Comparison of ENCODE assay signal across 1 cellular context in genomic region chr9:134136117-134136996, GRCh38.
TF ChIP-seq lines count a peak whose summit lies in the region.

No MANE protein-coding gene starts in this region.

TF ChIP-seq in K562, 482 proteins besides CTCF, POLR2A, EP300 and RAD21 (continued from another document and continues in another):
- no peak for TF ChIP-seq ELK1 (CRISPR knock-in tag; IDR thresholded peaks at IDR 0.05)
- TF ChIP-seq CEBPZ (IDR thresholded peaks at IDR 0.05; ENCODE audit: borderline replicate concordance, low read depth, low read length): no peak
- no peak for TF ChIP-seq ZNF3 (CRISPR knock-in tag; IDR thresholded peaks at IDR 0.05)
- TF ChIP-seq HSF4 (CRISPR knock-in tag; IDR thresholded peaks at IDR 0.05; ENCODE audit: borderline replicate concordance): no peak
- TF ChIP-seq TCF15 (CRISPR knock-in tag; IDR thresholded peaks at IDR 0.05): no peak
- no peak for TF ChIP-seq TEAD2 (tag; IDR thresholded peaks at IDR 0.05)
- no peak for TF ChIP-seq RNF2 (IDR thresholded peaks at IDR 0.05)
- TF ChIP-seq HDGF (IDR thresholded peaks at IDR 0.05): no peak
- TF ChIP-seq RERE (CRISPR knock-in tag; IDR thresholded peaks at IDR 0.05; ENCODE audit: borderline replicate concordance): no peak
- TF ChIP-seq RB1 (IDR thresholded peaks at IDR 0.05; ENCODE audit: low read depth): peak; percentile 22; the same call in 1 of the 2 replicates
- TF ChIP-seq CBFA2T2 (conservative IDR thresholded peaks at IDR 0.05): no peak
- no peak for TF ChIP-seq MNT (conservative IDR thresholded peaks at IDR 0.05)
- no peak for TF ChIP-seq DIDO1 (tag; IDR thresholded peaks at IDR 0.05; ENCODE audit: low read depth)
- TF ChIP-seq TARDBP (IDR thresholded peaks at IDR 0.05): no peak
- TF ChIP-seq RFX1 (IDR thresholded peaks at IDR 0.05): no peak
- no peak for TF ChIP-seq PRPF4 (IDR thresholded peaks at IDR 0.05; ENCODE audit: insufficient read depth, low read depth, low read length, poor library complexity, severe bottlenecking)
- TF ChIP-seq DEAF1 (CRISPR knock-in tag; IDR thresholded peaks at IDR 0.05): no peak
- TF ChIP-seq ZFX (CRISPR knock-in tag; IDR thresholded peaks at IDR 0.05): peak; percentile 17; the same call in 1 of the 2 replicates
- no peak for TF ChIP-seq ZNF830 (CRISPR knock-in tag; IDR thresholded peaks at IDR 0.05)
- no peak for TF ChIP-seq SNIP1 (IDR thresholded peaks at IDR 0.05; ENCODE audit: low read depth)
- TF ChIP-seq CBX1 (IDR thresholded peaks at IDR 0.05; ENCODE audit: low read depth): no peak
- TF ChIP-seq ZSCAN32 (CRISPR knock-in tag; IDR thresholded peaks at IDR 0.05): no peak
- TF ChIP-seq SMARCC2 (IDR thresholded peaks at IDR 0.05; ENCODE audit: low read depth): no peak
- TF ChIP-seq BMI1 (IDR thresholded peaks at IDR 0.05; ENCODE audit: low read length): no peak
- TF ChIP-seq GTF3C2 (IDR thresholded peaks at IDR 0.05; ENCODE audit: borderline replicate concordance, extremely low read depth, insufficient read length): no peak
- no peak for TF ChIP-seq ATF2 (CRISPR knock-in tag; IDR thresholded peaks at IDR 0.05)
- TF ChIP-seq ZNF79 (CRISPR knock-in tag; IDR thresholded peaks at IDR 0.05; ENCODE audit: low read depth): no peak
- TF ChIP-seq MYC (IDR thresholded peaks at IDR 0.05; ENCODE audit: low read depth, low read length): 0 out of 2 replicates have a peak, but pooled peaks have one; percentile 0
- no peak for TF ChIP-seq MYC (CRISPR knock-in tag; IDR thresholded peaks at IDR 0.05; ENCODE audit: borderline replicate concordance, low read depth)
- no peak for TF ChIP-seq ZNF444 (CRISPR knock-in tag; IDR thresholded peaks at IDR 0.05)
- no peak for TF ChIP-seq CGGBP1 (CRISPR knock-in tag; IDR thresholded peaks at IDR 0.05)
- TF ChIP-seq SAFB2 (IDR thresholded peaks at IDR 0.05; ENCODE audit: borderline replicate concordance, low read depth, low read length, severe bottlenecking): no peak
- no peak for TF ChIP-seq ZNF277 (CRISPR knock-in tag; IDR thresholded peaks at IDR 0.05; ENCODE audit: borderline replicate concordance)
- no peak for TF ChIP-seq MTA3 (IDR thresholded peaks at IDR 0.05; ENCODE audit: borderline replicate concordance)
- TF ChIP-seq SRF (CRISPR knock-in tag; IDR thresholded peaks at IDR 0.05): no peak
- TF ChIP-seq ETS1 (conservative IDR thresholded peaks at IDR 0.05; ENCODE audit: control insufficient read depth, low read depth, low read length): 0 out of 2 replicates have a peak, but pooled peaks have one; percentile 18
- no peak for TF ChIP-seq HMGN3 (IDR thresholded peaks at IDR 0.05; ENCODE audit: borderline replicate concordance, extremely low read depth, insufficient read length, low read depth, low read length)
- 0 out of 2 replicates have a peak, but pooled peaks have one; percentile 41 for TF ChIP-seq ZNF511 (CRISPR knock-in tag; IDR thresholded peaks at IDR 0.05)
